Comparison of ENCODE assay signal across 8 cellular contexts in the genomic region with DNA sequence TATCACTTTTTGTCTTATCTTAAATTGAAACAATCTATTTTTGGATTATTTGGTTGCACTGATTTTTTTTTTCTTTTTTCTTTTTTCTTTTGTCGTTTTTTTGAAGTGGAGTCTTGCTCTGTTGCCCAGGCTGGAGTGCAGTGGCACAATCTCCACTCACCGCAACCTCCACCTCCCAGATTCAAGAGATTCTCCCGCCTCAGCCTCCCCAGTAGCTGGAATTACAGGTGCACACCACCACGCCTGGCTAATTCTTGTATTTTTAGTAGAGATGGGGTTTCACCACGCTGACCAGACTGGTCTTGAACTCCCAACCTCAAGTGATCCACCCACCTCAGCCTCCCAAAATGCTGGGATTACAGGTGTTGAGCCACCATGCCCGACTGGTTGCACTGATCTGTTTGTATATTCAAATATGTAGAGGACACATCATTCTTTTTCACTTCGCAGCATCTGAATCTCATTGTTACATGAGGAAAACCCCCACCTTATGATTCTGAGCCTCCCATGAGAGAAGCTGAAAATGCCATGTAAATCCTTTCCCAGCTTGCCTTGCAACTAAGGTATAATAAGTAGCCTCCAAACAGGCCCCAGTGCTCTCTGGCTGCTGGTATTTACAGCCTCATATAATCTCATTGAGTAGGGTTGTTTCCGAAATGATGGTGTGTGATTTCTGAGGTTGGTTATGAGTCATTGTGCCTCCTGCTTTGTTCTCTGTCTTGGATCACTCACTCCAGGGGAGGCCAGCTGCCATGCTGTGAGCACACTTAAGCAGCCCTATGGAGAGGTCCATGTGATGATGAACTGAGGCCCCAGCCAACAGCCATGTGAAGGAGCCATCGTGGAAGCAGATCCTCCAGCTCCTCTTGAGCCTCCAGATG. TPM values are rescaled to one million over a fixed set of nuclear protein-coding genes. Genes with fewer than 3 reads are reported as not detected.
A peak's percentile ranks its signal among the peaks of the same experiment; 100 is the strongest.
DNase-seq lines count a peak whose midpoint lies in the region; ATAC-seq and TF ChIP-seq lines count a peak whose summit lies in the region.

No MANE protein-coding gene starts in this region.

- DNase-seq in AG08395 (ENCODE audit: low spot score): peak; percentile 41
- DNase-seq in SJCRH30: peak; percentile 69 to 82
- DNase-seq in fibroblast of gingiva (ENCODE audit: low read depth): peak; percentile 45
- DNase-seq in erythroblast (lab: John Stamatoyannopoulos, UW): no peak

- H3K36me3 ChIP-seq in SJCRH30: no peaks in the 10 kb centered on the region
- no peaks in the 10 kb centered on the region for H3K36me3 ChIP-seq in gastroesophageal sphincter

- H3K4me1 ChIP-seq in SJCRH30 (peaks cover 9% of the 10 kb centered on the region; the same call in 1 of the 2 replicates), gastroesophageal sphincter (peaks cover 0 to 12% (median 0%) of the 10 kb centered on the region in 3 donors)

- TF ChIP-seq POLR2A in erythroblast (IDR thresholded peaks at IDR 0.05; ENCODE audit: low read length) (no peak), gastroesophageal sphincter (IDR thresholded peaks at IDR 0.05) (no peak)

- H3K27ac ChIP-seq in SJCRH30: peak overlapping the region; percentile 13
- H3K27ac ChIP-seq in gastroesophageal sphincter: no peak overlapping the region

- no peak for TF ChIP-seq CTCF in gastroesophageal sphincter (IDR thresholded peaks at IDR 0.05)

- WGBS in gastroesophageal sphincter (ENCODE audit: low coverage in 1 of 2), 2 donors: 71 to 80% methylated on average over 5 to 7 of the region's 9 CpGs

- H3K27me3 ChIP-seq in SJCRH30 (no peaks in the 10 kb centered on the region), gastroesophageal sphincter (no peaks in the 10 kb centered on the region)

- ATAC-seq in GM18868 (IDR thresholded peaks at IDR 0.05; ENCODE audit: unreplicated experiment) (peak; percentile 50), HG03066 (IDR thresholded peaks at IDR 0.05; ENCODE audit: low read depth, unreplicated experiment) (peak; percentile 32), HG03025 (IDR thresholded peaks at IDR 0.05; ENCODE audit: low FRiP score, unreplicated experiment) (no peak), gastroesophageal sphincter (no peak)

- no peaks in the 10 kb centered on the region for H3K9me3 ChIP-seq in SJCRH30 (replicated peaks)
- H3K9me3 ChIP-seq in gastroesophageal sphincter: no peaks in the 10 kb centered on the region

- H3K4me3 ChIP-seq in SJCRH30 (no peak overlapping the region), gastroesophageal sphincter (no peak overlapping the region)

- no peak for TF ChIP-seq EP300 in gastroesophageal sphincter (IDR thresholded peaks at IDR 0.05)

RNA-seq across cellular contexts. Expression of gene HSP90B1, which starts 5.2 kb away (rescaled TPM):
- 396 and 423 TPM in 2 replicates for total RNA-seq in SJCRH30 (2014; rRNA removed; shearing (Covaris generic))
- 100 to 1,000 TPM; 137 to 334 (median 231) TPM for total RNA-seq in gastroesophageal sphincter

RNA-seq across cellular contexts. Expression of gene TDG, which starts 40.7 kb away (rescaled TPM):
- 56.2 and 57.3 TPM in 2 replicates for total RNA-seq in SJCRH30 (2014; rRNA removed; shearing (Covaris generic))
- 10 to 100 TPM; 12.5 to 30.4 (median 21.3) TPM for total RNA-seq in gastroesophageal sphincter

Comparison
In these comparisons a context has a peak if more than half of its experiments do, and no peak if none do; other contexts are left out.
1. DNase-seq: peak in AG08395 (single experiment), SJCRH30 (2 of 2) and fibroblast of gingiva (single experiment); none in erythroblast (0 of 2).
2. ATAC-seq: peak in GM18868 (single experiment) and HG03066 (single experiment); none in HG03025 (single experiment) and gastroesophageal sphincter (single experiment).